ENCODE assay signal across 8 cellular contexts in the genomic region with DNA sequence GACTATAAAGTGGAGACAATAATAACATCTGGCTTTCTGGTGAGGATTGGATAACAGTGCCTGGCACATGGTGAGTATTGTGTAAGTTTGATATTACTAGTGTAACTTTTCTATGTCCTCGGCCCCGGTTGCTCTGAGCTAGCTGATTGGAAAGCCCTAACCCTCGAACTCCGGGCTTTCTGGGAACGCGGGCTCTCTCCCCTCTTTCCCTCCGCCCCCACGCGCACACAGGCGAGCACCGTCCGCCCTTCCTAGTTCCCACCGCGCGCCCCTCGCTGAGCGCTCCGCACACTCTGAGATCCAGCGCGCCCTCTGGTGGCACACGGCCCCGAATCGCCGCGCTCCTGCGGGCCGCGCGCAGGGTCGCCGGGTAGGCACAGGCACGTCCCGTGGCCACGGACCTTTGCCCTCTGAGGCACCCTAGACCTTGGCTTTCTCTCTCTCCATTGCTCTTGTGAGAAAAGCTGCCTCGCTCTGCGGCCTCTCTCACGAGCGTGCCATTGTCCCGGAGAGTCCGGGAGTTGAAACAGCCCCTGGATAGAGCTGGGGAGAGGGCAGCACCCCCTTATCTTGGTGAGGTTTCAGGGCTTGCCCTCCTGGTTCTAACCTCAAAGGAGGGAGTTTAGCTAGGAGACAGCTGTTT. TPM values are rescaled to one million over a fixed set of nuclear protein-coding genes. Genes with fewer than 3 reads are reported as not detected.
DNase-seq lines count a peak whose midpoint lies in the region; ATAC-seq and TF ChIP-seq lines count a peak whose summit lies in the region.

No MANE protein-coding gene starts in this region.

- TF ChIP-seq CTCF in epithelial cell of proximal tubule (conservative IDR thresholded peaks at IDR 0.05; ENCODE audit: low read depth, low read length): peak; percentile 73

- H3K36me3 Mint-ChIP-seq in naive thymus-derived CD4-positive, alpha-beta T cell: no peaks in the 10 kb centered on the region

- DNase-seq in AG20443 (ENCODE audit: low spot score): peak; percentile 83
- peak; percentile 80 to 81 for DNase-seq in NCI-H524 (lab: John Stamatoyannopoulos, UW)
- DNase-seq in activated CD8-positive, alpha-beta memory T cell treated with anti-CD3 and anti-CD28 coated beads for 24 hours: peak; percentile 84
- no peak for DNase-seq in epithelial cell of proximal tubule (ENCODE audit: low read depth)
- peak in 7 of 9 donors; percentile 24 to 70 (median 37) for DNase-seq in naive thymus-derived CD4-positive, alpha-beta T cell

- no peak overlapping the region for H3K27ac Mint-ChIP-seq in naive thymus-derived CD4-positive, alpha-beta T cell

- intact Hi-C loops in naive thymus-derived CD4-positive, alpha-beta T cell (cut with micrococcal nuclease): loop anchor here in 1 of 2 donors (1.0 kb wide), 2 partner anchors 301 to 643 kb away; no protein-coding TSS in a partner anchor

- peaks cover 13 to 54% (median 35%) of the 10 kb centered on the region in 5 donors for H3K27me3 Mint-ChIP-seq in naive thymus-derived CD4-positive, alpha-beta T cell

- H3K9me3 ChIP-seq in naive thymus-derived CD4-positive, alpha-beta T cell (ENCODE audit: control insufficient read depth in 2 of 3, low read length in 3 of 3): no peaks in the 10 kb centered on the region
- H3K9me3 ChIP-seq in subcutaneous abdominal adipose tissue (ENCODE audit: control insufficient read depth in 5 of 5, low read length in 5 of 5): no peaks in the 10 kb centered on the region

- H3K27me3 ChIP-seq in naive thymus-derived CD4-positive, alpha-beta T cell (ENCODE audit: control insufficient read depth in 2 of 2, insufficient read depth in 2 of 2, low read length in 2 of 2): no peaks in the 10 kb centered on the region
- peaks cover 0 to 28% (median 13%) of the 10 kb centered on the region in 5 donors for H3K27me3 ChIP-seq in subcutaneous abdominal adipose tissue (ENCODE audit: control insufficient read depth in 5 of 5, insufficient read depth in 4 of 5, low read length in 5 of 5)

- CTCF ChIA-PET in naive thymus-derived CD4-positive, alpha-beta T cell (lab: Charles Lee): interaction anchor here (0.8 to 3.0 kb wide), 7 partner anchors 9 to 643 kb away, joined by 3 to 27 read pairs (median 5); no protein-coding TSS in a partner anchor

- H3K4me1 Mint-ChIP-seq in naive thymus-derived CD4-positive, alpha-beta T cell: peaks cover 0 to 8% (median 3%) of the 10 kb centered on the region in 7 donors

- peak overlapping the region in 5 of 10 donors; percentile 21 to 69 (median 43) for H3K4me3 Mint-ChIP-seq in naive thymus-derived CD4-positive, alpha-beta T cell

- no peaks in the 10 kb centered on the region for H3K4me1 ChIP-seq in naive thymus-derived CD4-positive, alpha-beta T cell (ENCODE audit: control insufficient read depth in 2 of 2, insufficient read depth in 2 of 2, low read length in 2 of 2)
- H3K4me1 ChIP-seq in subcutaneous abdominal adipose tissue (ENCODE audit: control insufficient read depth in 5 of 5, insufficient read depth in 5 of 5, low read length in 5 of 5): peaks cover 3 to 19% (median 8%) of the 10 kb centered on the region in 5 donors

- H3K9me3 Mint-ChIP-seq in naive thymus-derived CD4-positive, alpha-beta T cell: peaks cover 0 to 2% (median 0%) of the 10 kb centered on the region in 11 donors

- peak; percentile 48 for ATAC-seq in GM21360 (IDR thresholded peaks at IDR 0.05; ENCODE audit: unreplicated experiment)
- ATAC-seq in naive thymus-derived CD4-positive, alpha-beta T cell: peak; percentile 58
- no peak for ATAC-seq in GM19351 (IDR thresholded peaks at IDR 0.05; ENCODE audit: unreplicated experiment)

- peak overlapping the region in 2 of 5 donors; percentile 16 to 38 for H3K9ac ChIP-seq in subcutaneous abdominal adipose tissue (ENCODE audit: low read length in 5 of 5)

- POLR2A ChIA-PET in naive thymus-derived CD4-positive, alpha-beta T cell (lab: Charles Lee): no interaction called here

- H3K27ac ChIP-seq in naive thymus-derived CD4-positive, alpha-beta T cell (ENCODE audit: low read depth, low read length): no peak overlapping the region
- H3K27ac ChIP-seq in subcutaneous abdominal adipose tissue (ENCODE audit: low read depth, low read length): no peak overlapping the region

- H3K4me3 ChIP-seq in epithelial cell of proximal tubule (ENCODE audit: low read depth, low read length) (peak overlapping the region; percentile 35), subcutaneous abdominal adipose tissue (ENCODE audit: low read depth in 1 of 5, low read length in 5 of 5) (peak overlapping the region; percentile 33 to 60 (median 59))
- no peak overlapping the region for H3K4me3 ChIP-seq in naive thymus-derived CD4-positive, alpha-beta T cell (ENCODE audit: low read length)

- H3K36me3 ChIP-seq in naive thymus-derived CD4-positive, alpha-beta T cell (ENCODE audit: control insufficient read depth in 2 of 3, insufficient read depth in 3 of 3, low read length in 3 of 3): no peaks in the 10 kb centered on the region
- no peaks in the 10 kb centered on the region for H3K36me3 ChIP-seq in subcutaneous abdominal adipose tissue (ENCODE audit: control insufficient read depth in 5 of 5, insufficient read depth in 5 of 5, low read length in 5 of 5)

RNA-seq across cellular contexts. Expression of a gene that starts 23.2 kb away (rescaled TPM):
- total RNA-seq in epithelial cell of proximal tubule: 0.17 TPM in 1 of 2 replicates, not detected in the other
- total RNA-seq in naive thymus-derived CD4-positive, alpha-beta T cell: under 1 TPM in 2 of 5 experiments, not detected in 3; 0.20 to 0.48 TPM
- under 1 TPM in 1 of 2 donors, not detected in 1; 0.16 TPM for polyA plus RNA-seq in naive thymus-derived CD4-positive, alpha-beta T cell
